ENCODE assay signal across 28 cellular contexts in the genomic region with DNA sequence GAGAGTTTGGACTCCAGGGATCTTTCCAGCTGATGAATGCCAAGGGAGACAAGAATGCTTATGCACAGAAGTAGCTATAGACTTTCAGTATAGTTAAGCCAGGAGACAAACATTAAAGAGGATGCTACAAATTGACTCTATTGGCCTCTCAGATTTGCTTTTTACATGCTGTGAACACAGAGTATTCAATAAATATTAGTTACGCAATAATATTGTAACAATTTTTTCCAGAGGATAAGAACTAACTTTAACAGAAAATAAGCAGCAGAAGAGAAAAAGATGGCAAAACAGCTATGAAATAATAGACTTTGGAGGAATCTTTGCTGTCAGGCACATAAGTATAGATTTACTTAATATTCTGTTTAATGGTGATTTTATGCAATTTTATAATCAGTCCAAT.
"Had no signal": no experiment of that assay in that cellular context is flagged by ENCODE, and none has a peak within 500 bp of the region (broad histone marks: within the 10 kb centered on the region; RNA-seq: fewer than 3 reads in every experiment).

No MANE protein-coding gene starts in this region.

- FAIRE-seq: small intestine had no signal

- H3K4me3 ChIP-seq: neural progenitor cell, ovary, psoas muscle, sigmoid colon, spleen, suprapubic skin, testis, tibial artery, transverse colon, upper lobe of right lung, uterus had no signal

- H3K36me3 ChIP-seq: neural progenitor cell, ovary, sigmoid colon, spleen, suprapubic skin, tibial artery, transverse colon, upper lobe of right lung, uterus had no signal

- H3K27ac ChIP-seq: neural progenitor cell, ovary, parathyroid adenoma, psoas muscle, sigmoid colon, spleen, suprapubic skin, testis, tibial artery, transverse colon, upper lobe of right lung, uterus had no signal

- ATAC-seq: naive thymus-derived CD4-positive, alpha-beta T cell; natural killer cell; psoas muscle; right cardiac atrium; stimulated activated memory B cell treated with anti-CD40 and anti-IgM and Interleukin-4, amounts not matched to agents 10 μg/mL and 1 μg/mL and 100 μg/mL, for 72 hours; stimulated activated naive CD8-positive, alpha-beta T cell treated with anti-CD3 and anti-CD28 coated beads, Interleukin-15, amount 100 ng/mL, for 72 hours; stimulated activated naive CD8-positive, alpha-beta T cell treated with anti-CD3 and anti-CD28 coated beads, Interleukin-15, Interleukin-2, amounts not matched to agents 100 U/mL and 50 U/mL, for 24 hours; upper lobe of right lung had no signal

- H3K27me3 ChIP-seq: neural progenitor cell, ovary, sigmoid colon, spleen, suprapubic skin, testis, tibial artery, transverse colon, upper lobe of right lung, uterus had no signal

- H2AFZ ChIP-seq: neural progenitor cell, parathyroid adenoma had no signal

- H3K9me3 ChIP-seq: ovary, psoas muscle, sigmoid colon, spleen, suprapubic skin, testis, tibial artery, transverse colon, upper lobe of right lung, uterus had no signal

- H3K4me2 ChIP-seq: neural progenitor cell had no signal

- H3K79me2 ChIP-seq: parathyroid adenoma had no signal

- DNase-seq: naive thymus-derived CD4-positive, alpha-beta T cell; natural killer cell; occipital lobe; ovary; posterior cingulate gyrus; psoas muscle; right cardiac atrium; sigmoid colon; small intestine; spleen; stimulated activated CD4-positive, alpha-beta T cell treated with anti-CD3 and anti-CD28 coated beads, Interleukin-12 subunit alpha, Interleukin-12 subunit beta, amount 100 ng/mL, for 4 hours; stimulated activated CD4-positive, alpha-beta T cell treated with anti-CD3 and anti-CD28 coated beads, Interleukin-1b, Interleukin-23, amount 100 ng/mL, for 48 hours; stimulated activated CD4-positive, alpha-beta T cell treated with anti-CD3 and anti-CD28 coated beads, Interleukin-4, amount 100 ng/mL, for 1 hour; stimulated activated CD4-positive, alpha-beta T cell treated with anti-CD3 and anti-CD28 coated beads, Interleukin-4, amount 100 ng/mL, for 4 hours; stimulated activated CD8-positive, alpha-beta memory T cell treated with anti-CD3 and anti-CD28 coated beads, Interleukin-4, amount 100 ng/mL, for 48 hours; stimulated activated naive CD4-positive, alpha-beta T cell; stimulated activated naive CD8-positive, alpha-beta T cell treated with anti-CD3 and anti-CD28 coated beads, Interleukin-15, amount 100 ng/mL, for 72 hours; stimulated activated naive CD8-positive, alpha-beta T cell treated with anti-CD3 and anti-CD28 coated beads, Interleukin-15, Interleukin-2, amounts not matched to agents 100 U/mL and 50 U/mL, for 24 hours; substantia nigra; testis; tibial artery; transverse colon; upper lobe of right lung; uterus had no signal

- H3K4me1 ChIP-seq: neural progenitor cell, parathyroid adenoma, psoas muscle, spleen, suprapubic skin, testis, tibial artery, upper lobe of right lung had no signal

- H3K9ac ChIP-seq: neural progenitor cell, parathyroid adenoma had no signal
